Comparison of ENCODE assay signal across 8 cellular contexts in genomic region chr9:137305060-137305787, GRCh38. TPM values are rescaled to one million over a fixed set of nuclear protein-coding genes. Genes with fewer than 3 reads are reported as not detected.
DNase-seq lines count a peak whose midpoint lies in the region; ATAC-seq and TF ChIP-seq lines count a peak whose summit lies in the region.

No MANE protein-coding gene starts in this region.

- CTCF ChIA-PET in mammary epithelial cell (lab: Charles Lee; ENCODE audit: low non-redundant PET): no interaction called here

- BruUV-seq in mammary epithelial cell (replicated peaks; lab: Mats Ljungman, UMichigan): no TSS peak

- TF ChIP-seq CTCF in HFFc6 (IDR thresholded peaks at IDR 0.05): no peak
- no peak for TF ChIP-seq CTCF in mammary epithelial cell (conservative IDR thresholded peaks at IDR 0.05 in 1 of 2, IDR thresholded peaks at IDR 0.05 in 1 of 2; ENCODE audit: extremely low read depth in 1 of 2, insufficient read depth in 1 of 2, low read depth in 1 of 2, low read length in 2 of 2)
- TF ChIP-seq CTCF in liver (IDR thresholded peaks at IDR 0.05; ENCODE audit: low read depth, low read length, missing input control): no peak

- TF ChIP-seq RAD21 in liver (IDR thresholded peaks at IDR 0.05): no peak

- H2AFZ ChIP-seq in mammary epithelial cell (ENCODE audit: low read depth, low read length): peak overlapping the region; percentile 90

- H3K4me1 Mint-ChIP-seq in HFFc6 (ENCODE audit: low read depth) (peaks cover 5% of the 10 kb centered on the region), T-helper 17 cell (peaks cover 2% of the 10 kb centered on the region)

- peaks cover 5% of the 10 kb centered on the region for H4K20me1 ChIP-seq in mammary epithelial cell (ENCODE audit: insufficient read depth, low read length)

- in situ Hi-C loops in mammary epithelial cell (cut with MboI; ENCODE audit: low sequenced_read_pairs in 2 of 2): no loop called here

- H3K4me3 ChIP-seq in mammary epithelial cell (replicated peaks in 1 of 3; ENCODE audit: insufficient read depth in 1 of 3, low read depth in 2 of 3, low read length in 3 of 3) (no peak overlapping the region), liver (ENCODE audit: low read depth in 1 of 3, low read length in 3 of 3) (no peak overlapping the region)

- peak; percentile 12 for DNase-seq in HFFc6
- DNase-seq in T-helper 17 cell: no peak
- peak; percentile 39 for DNase-seq in mammary epithelial cell
- peak; percentile 44 for DNase-seq in stimulated activated CD8-positive, alpha-beta memory T cell treated with anti-CD3 and anti-CD28 coated beads, Interleukin-4, amount 100 ng/mL, for 24 hours (ENCODE audit: low read depth)

- peak; percentile 39 for ATAC-seq in T-helper 17 cell
- ATAC-seq in GM21529 (IDR thresholded peaks at IDR 0.05; ENCODE audit: unreplicated experiment): no peak
- ATAC-seq in HG02759 (IDR thresholded peaks at IDR 0.05; ENCODE audit: unreplicated experiment): no peak
- no peak for ATAC-seq in HG03342 (IDR thresholded peaks at IDR 0.05; ENCODE audit: unreplicated experiment)

- H3K27me3 ChIP-seq in mammary epithelial cell (ENCODE audit: insufficient read depth, low read length) (no peaks in the 10 kb centered on the region), liver (ENCODE audit: control insufficient read depth in 4 of 4, insufficient read depth in 4 of 4, low read length in 3 of 4) (no peaks in the 10 kb centered on the region)

- H3K4me2 ChIP-seq in mammary epithelial cell (ENCODE audit: insufficient read depth, low read depth, low read length): peak overlapping the region; percentile 36

- H3K4me1 ChIP-seq in mammary epithelial cell (ENCODE audit: insufficient read depth, low read length) (peaks cover 39% of the 10 kb centered on the region), liver (ENCODE audit: control insufficient read depth in 4 of 4, insufficient read depth in 4 of 4, low read length in 3 of 4) (peaks cover 5 to 41% (median 22%) of the 10 kb centered on the region in 4 donors)

- H3K9ac ChIP-seq in mammary epithelial cell (ENCODE audit: insufficient read depth, low read length) (no peak overlapping the region), liver (ENCODE audit: low read depth in 1 of 2, low read length in 2 of 2) (no peak overlapping the region)

- H3K27ac Mint-ChIP-seq in HFFc6 (no peak overlapping the region), T-helper 17 cell (no peak overlapping the region)

- dilution Hi-C loops in mammary epithelial cell (cut with HindIII; ENCODE audit: low sequenced_read_pairs): no loop called here

- no peak overlapping the region for H3K27ac ChIP-seq in mammary epithelial cell (ENCODE audit: insufficient read depth, low read depth, low read length)
- peak overlapping the region; percentile 30 to 73 for H3K27ac ChIP-seq in liver (ENCODE audit: low read depth in 1 of 2, low read length in 2 of 2)

- no peaks in the 10 kb centered on the region for H3K36me3 Mint-ChIP-seq in HFFc6 (ENCODE audit: low read depth)
- H3K36me3 Mint-ChIP-seq in T-helper 17 cell (ENCODE audit: low read depth): no peaks in the 10 kb centered on the region

- H3K9me3 Mint-ChIP-seq in HFFc6: no peaks in the 10 kb centered on the region

- WGBS in mammary epithelial cell (ENCODE audit: low coverage, missing lambda C conversion rate): 22% methylated on average over 21 of the region's 36 CpGs
- 42% methylated on average over 36 of the region's 36 CpGs for WGBS in liver

- H3K36me3 ChIP-seq in mammary epithelial cell (ENCODE audit: insufficient read depth, low read length) (no peaks in the 10 kb centered on the region), liver (ENCODE audit: control insufficient read depth in 4 of 4, insufficient read depth in 3 of 4, low read depth in 1 of 4, low read length in 3 of 4) (no peaks in the 10 kb centered on the region)

- H3K4me3 Mint-ChIP-seq in HFFc6 (no peak overlapping the region), T-helper 17 cell (peak overlapping the region; percentile 59)

- no peaks in the 10 kb centered on the region for H3K79me2 ChIP-seq in mammary epithelial cell (ENCODE audit: insufficient read depth, low read length)

- H3K9me3 ChIP-seq in T-helper 17 cell (ENCODE audit: control insufficient read depth, low read length, poor library complexity, severe bottlenecking) (no peaks in the 10 kb centered on the region), mammary epithelial cell (replicated peaks; ENCODE audit: insufficient read depth, low read length) (no peaks in the 10 kb centered on the region), liver (ENCODE audit: control insufficient read depth in 4 of 4, low read length in 3 of 4) (no peaks in the 10 kb centered on the region)

- intact Hi-C loops in mammary epithelial cell (cut with micrococcal nuclease): no loop called here

- peaks cover 5% of the 10 kb centered on the region; the same call in 1 of the 2 replicates for H3K27me3 Mint-ChIP-seq in HFFc6 (ENCODE audit: insufficient read depth)
- H3K27me3 Mint-ChIP-seq in T-helper 17 cell: no peaks in the 10 kb centered on the region

TF ChIP-seq in liver, 16 proteins besides CTCF, POLR2A, EP300 and RAD21:
- TF ChIP-seq, protein P1, sequence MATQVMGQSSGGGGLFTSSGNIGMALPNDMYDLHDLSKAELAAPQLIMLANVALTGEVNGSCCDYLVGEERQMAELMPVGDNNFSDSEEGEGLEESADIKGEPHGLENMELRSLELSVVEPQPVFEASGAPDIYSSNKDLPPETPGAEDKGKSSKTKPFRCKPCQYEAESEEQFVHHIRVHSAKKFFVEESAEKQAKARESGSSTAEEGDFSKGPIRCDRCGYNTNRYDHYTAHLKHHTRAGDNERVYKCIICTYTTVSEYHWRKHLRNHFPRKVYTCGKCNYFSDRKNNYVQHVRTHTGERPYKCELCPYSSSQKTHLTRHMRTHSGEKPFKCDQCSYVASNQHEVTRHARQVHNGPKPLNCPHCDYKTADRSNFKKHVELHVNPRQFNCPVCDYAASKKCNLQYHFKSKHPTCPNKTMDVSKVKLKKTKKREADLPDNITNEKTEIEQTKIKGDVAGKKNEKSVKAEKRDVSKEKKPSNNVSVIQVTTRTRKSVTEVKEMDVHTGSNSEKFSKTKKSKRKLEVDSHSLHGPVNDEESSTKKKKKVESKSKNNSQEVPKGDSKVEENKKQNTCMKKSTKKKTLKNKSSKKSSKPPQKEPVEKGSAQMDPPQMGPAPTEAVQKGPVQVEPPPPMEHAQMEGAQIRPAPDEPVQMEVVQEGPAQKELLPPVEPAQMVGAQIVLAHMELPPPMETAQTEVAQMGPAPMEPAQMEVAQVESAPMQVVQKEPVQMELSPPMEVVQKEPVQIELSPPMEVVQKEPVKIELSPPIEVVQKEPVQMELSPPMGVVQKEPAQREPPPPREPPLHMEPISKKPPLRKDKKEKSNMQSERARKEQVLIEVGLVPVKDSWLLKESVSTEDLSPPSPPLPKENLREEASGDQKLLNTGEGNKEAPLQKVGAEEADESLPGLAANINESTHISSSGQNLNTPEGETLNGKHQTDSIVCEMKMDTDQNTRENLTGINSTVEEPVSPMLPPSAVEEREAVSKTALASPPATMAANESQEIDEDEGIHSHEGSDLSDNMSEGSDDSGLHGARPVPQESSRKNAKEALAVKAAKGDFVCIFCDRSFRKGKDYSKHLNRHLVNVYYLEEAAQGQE (IDR thresholded peaks at IDR 0.05): no peak
- TF ChIP-seq FOXA2 (IDR thresholded peaks at IDR 0.05) (no peak), GABPA (IDR thresholded peaks at IDR 0.05 in 1 of 2, conservative IDR thresholded peaks at IDR 0.05 in 1 of 2) (no peak), HNF4A (conservative IDR thresholded peaks at IDR 0.05) (no peak), TAF1 (conservative IDR thresholded peaks at IDR 0.05) (no peak), FOXA1 (IDR thresholded peaks at IDR 0.05) (no peak)
- TF ChIP-seq, protein P2, sequence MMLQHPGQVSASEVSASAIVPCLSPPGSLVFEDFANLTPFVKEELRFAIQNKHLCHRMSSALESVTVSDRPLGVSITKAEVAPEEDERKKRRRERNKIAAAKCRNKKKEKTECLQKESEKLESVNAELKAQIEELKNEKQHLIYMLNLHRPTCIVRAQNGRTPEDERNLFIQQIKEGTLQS (IDR thresholded peaks at IDR 0.05): no peak

RNA-seq across cellular contexts. Expression of gene NRARP, which starts 3.2 kb away (rescaled TPM):
- total RNA-seq in HFFc6 (2021; fragmentation: NEBNext Ultra II Directional; extraction: Animal tissue kit (Norgen Biotek cat#: 25700)): under 1 TPM in 5 of 6 experiments, not detected in 1; 0.09 to 0.36 (median 0.17) TPM
- total RNA-seq in T-helper 17 cell (under 1 TPM; 0.42 to 0.91 TPM), mammary epithelial cell (1 to 10 TPM in 1 of 2 donors, under 1 TPM in 1; 0.50 to 1.2 TPM), liver (1 to 10 TPM in 1 of 2 donors, under 1 TPM in 1; 0.93 to 1.3 TPM)
- polyA plus RNA-seq in mammary epithelial cell (0.37 TPM), liver (under 1 TPM in 1 of 2 donors, not detected in 1; 0.48 TPM)
- not detected for polyA minus RNA-seq in mammary epithelial cell

RNA-seq across cellular contexts. Expression of gene TOR4A, which starts 27.7 kb away (rescaled TPM):
- total RNA-seq in HFFc6 (2021; fragmentation: NEBNext Ultra II Directional; extraction: Animal tissue kit (Norgen Biotek cat#: 25700)): 10 to 100 TPM; 58.4 to 76.2 (median 62.2) TPM
- total RNA-seq in T-helper 17 cell (1 to 10 TPM; 2.1 to 4.0 TPM), mammary epithelial cell (1 to 10 TPM in 1 of 2 donors, under 1 TPM in 1; 0.73 to 1.5 TPM), liver (1 to 10 TPM; 5.0 to 5.1 TPM)
- polyA plus RNA-seq in mammary epithelial cell (0.11 TPM), liver (1 to 10 TPM in 1 of 2 donors, under 1 TPM in 1; 0.35 to 3.6 TPM)
- polyA minus RNA-seq in mammary epithelial cell: not detected

RNA-seq across cellular contexts. Expression of gene NELFB, which starts 50.1 kb away (rescaled TPM):
- total RNA-seq in HFFc6 (2021; fragmentation: NEBNext Ultra II Directional; extraction: Animal tissue kit (Norgen Biotek cat#: 25700)): 10 to 100 TPM; 48.5 to 59.9 (median 52.7) TPM
- total RNA-seq in T-helper 17 cell (10 to 100 TPM; 33.2 to 37.8 TPM), mammary epithelial cell (10 to 100 TPM; 39.5 to 54.9 TPM), liver (10 to 100 TPM; 16.5 to 19.7 TPM)
- polyA plus RNA-seq in mammary epithelial cell (44.4 TPM), liver (10 to 100 TPM in 1 of 2 donors, 1 to 10 TPM in 1; 4.7 to 24.6 TPM)
- 37.9 TPM for polyA minus RNA-seq in mammary epithelial cell

RNA-seq across cellular contexts. Expression of gene STPG3, which starts 54.1 kb away (rescaled TPM):
- total RNA-seq in HFFc6 (2021; fragmentation: NEBNext Ultra II Directional; extraction: Animal tissue kit (Norgen Biotek cat#: 25700)): not detected
- total RNA-seq in T-helper 17 cell: under 1 TPM in 1 of 2 donors, not detected in 1; 0.62 TPM
- total RNA-seq in mammary epithelial cell: not detected
- polyA plus RNA-seq in mammary epithelial cell: not detected
- not detected for polyA minus RNA-seq in mammary epithelial cell
- total RNA-seq in liver: not detected
- polyA plus RNA-seq in liver: not detected

Comparison
In these comparisons a context has a peak if more than half of its experiments do, and no peak if none do; other contexts are left out.
1. DNase-seq: peak in HFFc6 (single experiment), mammary epithelial cell (single experiment) and stimulated activated CD8-positive, alpha-beta memory T cell treated with anti-CD3 and anti-CD28 coated beads, Interleukin-4, amount 100 ng/mL, for 24 hours (single experiment); none in T-helper 17 cell (0 of 3).
2. RNA of gene TOR4A, which starts 27.7 kb away (total RNA-seq): 58.4 to 76.2 TPM in HFFc6; 5.0 to 5.1 TPM in liver, 2.1 to 4.0 TPM in T-helper 17 cell and 0.73 to 1.5 TPM in mammary epithelial cell; every median in the first group is over 4 times any median in the second.